ENCODE assay signal across 13 cellular contexts in the genomic region with DNA sequence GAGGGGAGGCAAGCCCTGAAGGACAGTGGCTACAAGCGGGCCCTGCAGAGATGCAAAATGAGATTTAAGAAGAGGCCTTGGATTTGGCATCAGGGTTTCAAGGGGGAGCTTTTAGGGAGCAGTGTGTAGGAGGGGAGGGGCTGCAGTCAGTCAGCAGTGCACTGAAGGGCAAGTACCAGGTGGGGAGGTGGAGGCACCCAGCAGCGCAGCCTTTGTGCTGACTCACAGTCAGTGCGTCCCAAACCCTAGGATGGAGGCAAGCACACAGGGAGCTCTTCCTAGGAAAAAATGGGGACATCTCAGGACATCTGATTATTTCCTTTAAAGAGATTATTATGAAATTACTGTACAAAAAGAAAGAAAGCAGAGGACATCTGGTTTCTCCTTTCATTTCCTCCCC.
A peak's percentile ranks its signal among the peaks of the same experiment; 100 is the strongest.
DNase-seq lines count a peak whose midpoint lies in the region; TF ChIP-seq lines count a peak whose summit lies in the region.
"Had no signal": no experiment of that assay in that cellular context is flagged by ENCODE, and none has a peak within 500 bp of the region (broad histone marks: within the 10 kb centered on the region; RNA-seq: fewer than 3 reads in every experiment).

No MANE protein-coding gene starts in this region.

- intact Hi-C loops in activated naive CD4-positive, alpha-beta T cell treated with anti-CD3 and anti-CD28 coated beads for 36 hours (cut with micrococcal nuclease): loop anchor here (2.0 kb wide), 1 partner anchor 54 kb away; no protein-coding TSS in a partner anchor
- intact Hi-C loops in activated T-helper 1 cell treated with anti-CD3 and anti-CD28 coated beads, Interleukin-12 subunit alpha, Interleukin-12 subunit beta, Interleukin-2, Interleukin-4 antibody, amounts not matched to agents 30 ng/mL and 10 ng/mL and 1 ng/mL, durations not matched to agents 14 hours and 24 hours and 36 hours (cut with micrococcal nuclease): loop anchor here (2.0 kb wide), 5 partner anchors 24 to 228 kb away; no protein-coding TSS in a partner anchor
- intact Hi-C loops in adrenal gland (cut with DNase I): no loop called here

- H4K20me1 ChIP-seq in hepatocyte (ENCODE audit: insufficient read depth, poor library complexity, severe bottlenecking): no peaks in the 10 kb centered on the region

- no peak overlapping the region for H3K4me3 ChIP-seq in hepatocyte
- no peak overlapping the region for H3K4me3 ChIP-seq in adrenal gland
- H3K4me3 ChIP-seq: spleen had no signal

- no peaks in the 10 kb centered on the region for H3K9me2 ChIP-seq in hepatocyte (replicated peaks; ENCODE audit: insufficient read depth)
- H3K9me2 ChIP-seq: SK-N-SH had no signal

- peaks cover 58% of the 10 kb centered on the region for H3K4me1 Mint-ChIP-seq in activated naive CD4-positive, alpha-beta T cell treated with anti-CD3 and anti-CD28 coated beads for 36 hours (ENCODE audit: low read depth)
- peaks cover 83% of the 10 kb centered on the region for H3K4me1 Mint-ChIP-seq in activated T-helper 1 cell treated with anti-CD3 and anti-CD28 coated beads, Interleukin-12 subunit alpha, Interleukin-12 subunit beta, Interleukin-2, Interleukin-4 antibody, amounts not matched to agents 30 ng/mL and 10 ng/mL and 1 ng/mL, durations not matched to agents 14 hours and 24 hours and 36 hours (ENCODE audit: low read depth)
- H3K4me1 Mint-ChIP-seq in type B pancreatic cell (ENCODE audit: unreplicated experiment): peaks cover 71% of the 10 kb centered on the region

- H3K36me3 Mint-ChIP-seq in activated naive CD4-positive, alpha-beta T cell treated with anti-CD3 and anti-CD28 coated beads for 36 hours (ENCODE audit: low read depth): peaks cover 26% of the 10 kb centered on the region
- peaks cover 66% of the 10 kb centered on the region for H3K36me3 Mint-ChIP-seq in activated T-helper 1 cell treated with anti-CD3 and anti-CD28 coated beads, Interleukin-12 subunit alpha, Interleukin-12 subunit beta, Interleukin-2, Interleukin-4 antibody, amounts not matched to agents 30 ng/mL and 10 ng/mL and 1 ng/mL, durations not matched to agents 14 hours and 24 hours and 36 hours (ENCODE audit: low read depth)
- H3K36me3 Mint-ChIP-seq in type B pancreatic cell: peaks cover 47% of the 10 kb centered on the region

- H3K4me3 Mint-ChIP-seq in activated naive CD4-positive, alpha-beta T cell treated with anti-CD3 and anti-CD28 coated beads for 36 hours: no peak overlapping the region
- peak overlapping the region; percentile 29 for H3K4me3 Mint-ChIP-seq in activated T-helper 1 cell treated with anti-CD3 and anti-CD28 coated beads, Interleukin-12 subunit alpha, Interleukin-12 subunit beta, Interleukin-2, Interleukin-4 antibody, amounts not matched to agents 30 ng/mL and 10 ng/mL and 1 ng/mL, durations not matched to agents 14 hours and 24 hours and 36 hours
- no peak overlapping the region for H3K4me3 Mint-ChIP-seq in type B pancreatic cell

- H3K9me3 ChIP-seq in hepatocyte (ENCODE audit: low read depth): no peaks in the 10 kb centered on the region
- no peaks in the 10 kb centered on the region for H3K9me3 ChIP-seq in adrenal gland (replicated peaks in 1 of 3)
- H3K9me3 ChIP-seq: SK-N-SH, spleen had no signal

- WGBS in hepatocyte (ENCODE audit: low lambda C conversion rate, missing lambda C conversion rate): 94% methylated on average over 3 of the region's 3 CpGs
- WGBS in adrenal gland, 4 donors: 84 to 96% (median 95%) methylated on average over 3 of the region's 3 CpGs

- no peaks in the 10 kb centered on the region for H3K9me3 Mint-ChIP-seq in activated naive CD4-positive, alpha-beta T cell treated with anti-CD3 and anti-CD28 coated beads for 36 hours
- no peaks in the 10 kb centered on the region for H3K9me3 Mint-ChIP-seq in activated T-helper 1 cell treated with anti-CD3 and anti-CD28 coated beads, Interleukin-12 subunit alpha, Interleukin-12 subunit beta, Interleukin-2, Interleukin-4 antibody, amounts not matched to agents 30 ng/mL and 10 ng/mL and 1 ng/mL, durations not matched to agents 14 hours and 24 hours and 36 hours
- no peaks in the 10 kb centered on the region for H3K9me3 Mint-ChIP-seq in type B pancreatic cell

- H3K4me1 ChIP-seq in hepatocyte (ENCODE audit: insufficient read depth) (peaks cover 36% of the 10 kb centered on the region), adrenal gland (replicated peaks in 1 of 2) (peaks cover 0 to 8% of the 10 kb centered on the region in 2 donors)

- H3K36me3 ChIP-seq in hepatocyte (replicated peaks; ENCODE audit: insufficient read depth, low read depth): no peaks in the 10 kb centered on the region
- no peaks in the 10 kb centered on the region for H3K36me3 ChIP-seq in adrenal gland (replicated peaks in 1 of 2)

- no peak for DNase-seq in activated naive CD4-positive, alpha-beta T cell treated with anti-CD3 and anti-CD28 coated beads for 36 hours
- no peak for DNase-seq in activated naive CD4-positive, alpha-beta T cell (lab: John Stamatoyannopoulos, UW)
- no peak for DNase-seq in activated T-helper 1 cell treated with anti-CD3 and anti-CD28 coated beads, Interleukin-12 subunit alpha, Interleukin-12 subunit beta, Interleukin-2, Interleukin-4 antibody, amounts not matched to agents 30 ng/mL and 10 ng/mL and 1 ng/mL, durations not matched to agents 14 hours and 24 hours and 36 hours (ENCODE audit: low spot score)
- DNase-seq in hepatocyte (ENCODE audit: low spot score): no peak
- no peak for DNase-seq in type B pancreatic cell (ENCODE audit: extremely low spot score, unreplicated experiment)
- no peak for DNase-seq in NCI-H146 (lab: John Stamatoyannopoulos, UW)
- DNase-seq in adrenal gland: no peak
- no peak for DNase-seq in NCI-H2196 (lab: John Stamatoyannopoulos, UW; ENCODE audit: unreplicated experiment)
- DNase-seq: KG1, NCI-H187 treated with DMSO at 0.1 percent for 48 hours, NCI-H82, spleen had no signal

- TF ChIP-seq CTCF in hepatocyte (IDR thresholded peaks at IDR 0.05; ENCODE audit: poor library complexity): no peak
- no peak for TF ChIP-seq CTCF in type B pancreatic cell (conservative IDR thresholded peaks at IDR 0.05)
- TF ChIP-seq CTCF in adrenal gland (IDR thresholded peaks at IDR 0.05): no peak

- H3K79me2 ChIP-seq in hepatocyte: peaks cover 13% of the 10 kb centered on the region

- no peaks in the 10 kb centered on the region for H3K27me3 Mint-ChIP-seq in activated naive CD4-positive, alpha-beta T cell treated with anti-CD3 and anti-CD28 coated beads for 36 hours (ENCODE audit: low read depth)
- H3K27me3 Mint-ChIP-seq in activated T-helper 1 cell treated with anti-CD3 and anti-CD28 coated beads, Interleukin-12 subunit alpha, Interleukin-12 subunit beta, Interleukin-2, Interleukin-4 antibody, amounts not matched to agents 30 ng/mL and 10 ng/mL and 1 ng/mL, durations not matched to agents 14 hours and 24 hours and 36 hours (ENCODE audit: insufficient read depth): no peaks in the 10 kb centered on the region
- peaks cover 3% of the 10 kb centered on the region for H3K27me3 Mint-ChIP-seq in type B pancreatic cell

- TF ChIP-seq POLR2A in adrenal gland (IDR thresholded peaks at IDR 0.05): no peak

- no peaks in the 10 kb centered on the region for H3K27me3 ChIP-seq in hepatocyte
- no peaks in the 10 kb centered on the region for H3K27me3 ChIP-seq in adrenal gland
- H3K27me3 ChIP-seq: spleen had no signal

- H2AFZ ChIP-seq in hepatocyte: no peak overlapping the region

- H3K27ac ChIP-seq in hepatocyte (peak overlapping the region; percentile 30), adrenal gland (no peak overlapping the region)

- CTCF ChIA-PET in activated naive CD4-positive, alpha-beta T cell treated with anti-CD3 and anti-CD28 coated beads for 36 hours (lab: Charles Lee): interaction anchor here (1.3 to 1.8 kb wide), 2 partner anchors 18 to 66 kb away, joined by 3 to 7 read pairs; no protein-coding TSS in a partner anchor

- no peak overlapping the region for H3K4me2 ChIP-seq in hepatocyte
- H3K4me2 ChIP-seq: SK-N-SH had no signal

- peak overlapping the region; percentile 91 for H3K27ac Mint-ChIP-seq in activated naive CD4-positive, alpha-beta T cell treated with anti-CD3 and anti-CD28 coated beads for 36 hours
- H3K27ac Mint-ChIP-seq in activated T-helper 1 cell treated with anti-CD3 and anti-CD28 coated beads, Interleukin-12 subunit alpha, Interleukin-12 subunit beta, Interleukin-2, Interleukin-4 antibody, amounts not matched to agents 30 ng/mL and 10 ng/mL and 1 ng/mL, durations not matched to agents 14 hours and 24 hours and 36 hours: peak overlapping the region; percentile 83
- peak overlapping the region; percentile 41 for H3K27ac Mint-ChIP-seq in type B pancreatic cell

Comparison
In these comparisons a context has a peak if more than half of its experiments do, and no peak if none do; other contexts are left out.
1. H3K27ac Mint-ChIP-seq: peak in every context shown above with its lines; median percentile 91 in activated naive CD4-positive, alpha-beta T cell treated with anti-CD3 and anti-CD28 coated beads for 36 hours; 83 in activated T-helper 1 cell treated with anti-CD3 and anti-CD28 coated beads, Interleukin-12 subunit alpha, Interleukin-12 subunit beta, Interleukin-2, Interleukin-4 antibody, amounts not matched to agents 30 ng/mL and 10 ng/mL and 1 ng/mL, durations not matched to agents 14 hours and 24 hours and 36 hours; 41 in type B pancreatic cell.
2. intact Hi-C loops: an anchor here in activated naive CD4-positive, alpha-beta T cell treated with anti-CD3 and anti-CD28 coated beads for 36 hours (2.0 kb wide) and activated T-helper 1 cell treated with anti-CD3 and anti-CD28 coated beads, Interleukin-12 subunit alpha, Interleukin-12 subunit beta, Interleukin-2, Interleukin-4 antibody, amounts not matched to agents 30 ng/mL and 10 ng/mL and 1 ng/mL, durations not matched to agents 14 hours and 24 hours and 36 hours (2.0 kb wide); none called in adrenal gland.